24 cellular contexts compared by ENCODE assay signal in genomic region chr18:71939483-71939882, GRCh38.
"Had no signal": no experiment of that assay in that cellular context is flagged by ENCODE, and none has a peak within 500 bp of the region (broad histone marks: within the 10 kb centered on the region; RNA-seq: fewer than 3 reads in every experiment).

No MANE protein-coding gene starts in this region.

- DNase-seq: colonic mucosa; cortex of kidney; effector CD8-positive, alpha-beta T cell; effector memory CD8-positive, alpha-beta T cell; endodermal cell; erythroblast; esophagus squamous epithelium; foreskin fibroblast; foreskin melanocyte; gastrocnemius medialis; glutamatergic neuron; head of caudate nucleus; heart right ventricle; hippocampal formation; left cardiac atrium; left lung; left ventricle myocardium superior; lower lobe of right lung; mesenchymal stem cell; mucosa of descending colon; naive B cell had no signal

- H3K36me3 ChIP-seq: colonic mucosa, esophagus squamous epithelium, gastrocnemius medialis, heart right ventricle, left lung, lower lobe of right lung had no signal

- FAIRE-seq: keratinocyte had no signal

- H3K9me3 ChIP-seq: colonic mucosa, esophagus squamous epithelium, gastrocnemius medialis, left lung, lower lobe of right lung, mucosa of descending colon had no signal

- H3K4me1 ChIP-seq: colonic mucosa, esophagus squamous epithelium, gastrocnemius medialis, heart right ventricle, left lung, lower lobe of right lung had no signal

- H3K27me3 ChIP-seq: colonic mucosa, esophagus squamous epithelium, gastrocnemius medialis, heart right ventricle, left lung had no signal

- ATAC-seq: effector memory CD8-positive, alpha-beta T cell; esophagus mucosa; gastrocnemius medialis; heart right ventricle; left cardiac atrium; left lung; left ventricle myocardium superior; lower lobe of right lung; mucosa of descending colon had no signal

- H3K27ac ChIP-seq: colonic mucosa, epithelial cell of prostate, esophagus squamous epithelium, gastrocnemius medialis, heart right ventricle, left lung, lower lobe of right lung had no signal

- H3K4me3 ChIP-seq: colonic mucosa, esophagus squamous epithelium, gastrocnemius medialis, heart right ventricle, left lung, lower lobe of right lung, mucosa of descending colon had no signal
